In the genomic region with DNA sequence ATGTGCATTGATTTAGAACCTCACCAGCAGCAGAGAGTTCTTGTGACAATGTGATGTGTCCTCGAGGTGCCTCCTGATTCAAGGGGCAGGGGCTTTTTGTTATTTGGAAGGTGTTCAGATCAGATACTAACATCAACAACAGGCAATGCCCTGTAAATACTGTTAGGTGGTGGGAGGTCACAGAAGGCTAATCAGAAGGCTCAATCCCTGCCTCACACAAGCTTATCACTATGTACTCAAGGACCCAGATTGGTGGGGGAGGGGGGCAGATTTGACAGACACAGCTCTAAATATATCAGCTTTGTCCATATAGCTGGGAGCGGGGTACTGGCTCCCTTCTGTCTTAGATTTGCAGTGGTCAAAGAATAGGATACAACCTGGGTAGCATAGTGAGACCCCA, we compare ENCODE assay signal across 21 cellular contexts. TPM values are rescaled to one million over a fixed set of nuclear protein-coding genes. Genes with fewer than 3 reads are reported as not detected.
DNase-seq lines count a peak whose midpoint lies in the region; FAIRE-seq and TF ChIP-seq lines count a peak whose summit lies in the region.
"Had no signal": no experiment of that assay in that cellular context is flagged by ENCODE, and none has a peak within 500 bp of the region (broad histone marks: within the 10 kb centered on the region; RNA-seq: fewer than 3 reads in every experiment).

No MANE protein-coding gene starts in this region.

- CTCF ChIA-PET in SK-N-SH (lab: Yijun Ruan, JAX) = interaction anchor here (0.9 kb wide), 1 partner anchor 12 kb away, joined by 3 read pairs; no protein-coding TSS in a partner anchor

- peaks cover 5% of the 10 kb centered on the region for H3K36me3 Mint-ChIP-seq in glutamatergic neuron (ENCODE audit: unreplicated experiment)

- DNase-seq in D721Med (ENCODE audit: insufficient read length, low spot score) (peak; percentile 45), WERI-Rb-1 (peak; percentile 91), glutamatergic neuron (no peak), NCI-H2227 (lab: John Stamatoyannopoulos, UW; ENCODE audit: unreplicated experiment) (no peak), SK-N-SH (no peak), NCI-H2107 (lab: John Stamatoyannopoulos, UW) (no peak)
- DNase-seq: Caco-2; CD4-positive, alpha-beta T cell; CD8-positive, alpha-beta memory T cell; DMS 273 treated with DMSO at 0.1 percent for 48 hours; DMS79; EL; GDM1; H9 had no signal

- H3K36me3 ChIP-seq in WERI-Rb-1 (no peaks in the 10 kb centered on the region; the same call in 1 of the 2 replicates), SK-N-SH (replicated peaks in 1 of 2; ENCODE audit: control insufficient read depth in 1 of 2, insufficient read depth in 2 of 2, low read length in 1 of 2) (no peaks in the 10 kb centered on the region)

- H3K4me1 Mint-ChIP-seq in glutamatergic neuron (ENCODE audit: low read depth, unreplicated experiment) = peaks cover 56% of the 10 kb centered on the region

- peaks cover 18% of the 10 kb centered on the region for H3K9me3 Mint-ChIP-seq in glutamatergic neuron (ENCODE audit: unreplicated experiment)
- H3K9me3 Mint-ChIP-seq: CD4-positive, alpha-beta T cell; GM23338; H9 had no signal

- peak overlapping the region; percentile 91 for H3K4me3 Mint-ChIP-seq in glutamatergic neuron (ENCODE audit: unreplicated experiment)
- H3K4me3 Mint-ChIP-seq: CD4-positive, alpha-beta T cell; GM23338; H9 had no signal

- H4K20me1 ChIP-seq in SK-N-SH (ENCODE audit: insufficient read depth) = no peaks in the 10 kb centered on the region

- no peak overlapping the region for H3K4me2 ChIP-seq in SK-N-SH
- H3K4me2 ChIP-seq: GM23338 had no signal

- no peaks in the 10 kb centered on the region for H3K9me3 ChIP-seq in WERI-Rb-1 (ENCODE audit: severe bottlenecking)
- no peaks in the 10 kb centered on the region for H3K9me3 ChIP-seq in SK-N-SH
- H3K9me3 ChIP-seq: Caco-2 had no signal

- no peak for TF ChIP-seq CTCF in D721Med (IDR thresholded peaks at IDR 0.05; ENCODE audit: insufficient read depth, missing control alignments)
- no peak for TF ChIP-seq CTCF in WERI-Rb-1 (IDR thresholded peaks at IDR 0.05; ENCODE audit: low read depth, low read length)
- TF ChIP-seq CTCF in glutamatergic neuron (IDR thresholded peaks at IDR 0.05; ENCODE audit: partially characterized antibody, unreplicated experiment) = no peak
- no peak for TF ChIP-seq CTCF in SK-N-SH (IDR thresholded peaks at IDR 0.05)

- TF ChIP-seq RAD21 in SK-N-SH (IDR thresholded peaks at IDR 0.05; ENCODE audit: low read length) = no peak

- H3K27ac Mint-ChIP-seq in glutamatergic neuron (ENCODE audit: unreplicated experiment) = peak overlapping the region; percentile 7
- H3K27ac Mint-ChIP-seq: CD14-positive monocyte; CD4-positive, alpha-beta T cell; GM23338; H9 had no signal

- H3K79me2 ChIP-seq in SK-N-SH (ENCODE audit: insufficient read depth) = no peaks in the 10 kb centered on the region

- WGBS in SK-N-SH (ENCODE audit: low lambda C conversion rate) = 42% methylated on average over 2 of the region's 2 CpGs

- peaks cover 6% of the 10 kb centered on the region for H3K27me3 Mint-ChIP-seq in glutamatergic neuron (ENCODE audit: unreplicated experiment)

- H3K27ac ChIP-seq in WERI-Rb-1 (peak overlapping the region; percentile 61), SK-N-SH (ENCODE audit: low read depth in 2 of 2, low read length in 1 of 2) (no peak overlapping the region)

- POLR2A ChIA-PET in SK-N-SH (lab: Yijun Ruan, JAX) = no interaction called here

- peaks cover 0 to 9% of the 10 kb centered on the region in 2 experiments; a peak in 2 of 4 replicates for H3K4me1 ChIP-seq in SK-N-SH (ENCODE audit: control insufficient read depth in 1 of 2, insufficient read depth in 2 of 2, low read depth in 1 of 2, low read length in 1 of 2)

- H3K9me2 ChIP-seq in SK-N-SH = no peaks in the 10 kb centered on the region

- H3K27me3 ChIP-seq in WERI-Rb-1 (ENCODE audit: insufficient read depth, low read depth, severe bottlenecking) = no peaks in the 10 kb centered on the region
- H3K27me3 ChIP-seq in SK-N-SH (ENCODE audit: insufficient read depth) = peaks cover 60% of the 10 kb centered on the region

- H2AFZ ChIP-seq in SK-N-SH (ENCODE audit: low read depth) = no peak overlapping the region
- H2AFZ ChIP-seq: GM23338 had no signal

- no peak for TF ChIP-seq EP300 in SK-N-SH (IDR thresholded peaks at IDR 0.05; ENCODE audit: borderline replicate concordance in 1 of 2, low read depth in 1 of 2, low read length in 1 of 2)

- FAIRE-seq in D721Med (lab: Jason Lieb, UNC) = peak; percentile 16
- FAIRE-seq: GM12878, GM19239 had no signal

- peak overlapping the region; percentile 15 for H3K4me3 ChIP-seq in WERI-Rb-1 (ENCODE audit: low read depth, low read length)
- H3K4me3 ChIP-seq in SK-N-SH (ENCODE audit: low read depth in 2 of 2, low read length in 1 of 2) = no peak overlapping the region
- H3K4me3 ChIP-seq: GM12878, GM23338 had no signal

- H3F3A ChIP-seq in SK-N-SH (replicated peaks; ENCODE audit: insufficient read depth) = no peaks in the 10 kb centered on the region

- H3K9ac ChIP-seq in SK-N-SH = no peak overlapping the region

TF ChIP-seq in SK-N-SH, 30 proteins besides CTCF, POLR2A, EP300 and RAD21:
- no peak for TF ChIP-seq USF1 (IDR thresholded peaks at IDR 0.05; ENCODE audit: borderline replicate concordance, low read depth)
- no peak for TF ChIP-seq SMC3 (IDR thresholded peaks at IDR 0.05; ENCODE audit: low read depth, low read length)
- TF ChIP-seq SIN3A (IDR thresholded peaks at IDR 0.05; ENCODE audit: borderline replicate concordance, low read depth, low read length) = no peak

RNA-seq across cellular contexts. Expression of gene FRMPD1, which starts 2.6 kb away (rescaled TPM):
- 38.1 TPM for total RNA-seq in glutamatergic neuron (ENCODE audit: unreplicated experiment)
- not detected in 2 replicates for polyA plus RNA-seq in SK-N-SH (2012; rRNA removed)
- polyA plus RNA-seq in SK-N-SH (2012; cell fraction: cytosol; rRNA removed) = 0.01 TPM in 1 of 2 replicates, not detected in the other
- polyA plus RNA-seq in SK-N-SH (2012; cell fraction: nucleus; rRNA removed) = not detected in 2 replicates
- total RNA-seq: A673; Caco-2; CD4-positive, alpha-beta T cell; CD8-positive, alpha-beta memory T cell; H4 had no signal
- polyA plus RNA-seq: BJ; CD14-positive monocyte; CD8-positive, alpha-beta memory T cell had no signal

Comparison
In these comparisons a context has a peak if more than half of its experiments do, and no peak if none do; other contexts are left out.
1. DNase-seq: peak in D721Med (single experiment) and WERI-Rb-1 (single experiment); none in glutamatergic neuron (single experiment), NCI-H2227 (single experiment), SK-N-SH (single experiment) and NCI-H2107 (single experiment).